ENCODE assay signal across 21 cellular contexts in genomic region chr11:45484326-45484725, GRCh38.
A peak's percentile ranks its signal among the peaks of the same experiment; 100 is the strongest.
DNase-seq lines count a peak whose midpoint lies in the region; TF ChIP-seq lines count a peak whose summit lies in the region.
"Had no signal": no experiment of that assay in that cellular context is flagged by ENCODE, and none has a peak within 500 bp of the region (broad histone marks: within the 10 kb centered on the region; RNA-seq: fewer than 3 reads in every experiment).

No MANE protein-coding gene starts in this region.

- H3K27me3 ChIP-seq in adrenal gland, result no peaks in the 10 kb centered on the region
- H3K27me3 ChIP-seq: BLaER1 treated with 17β-estradiol and CSF1 and Interleukin-3, amounts not matched to agents 10 nM and 100 nM had no signal

- intact Hi-C loops in adrenal gland (cut with DNase I), result no loop called here

- DNase-seq in ELF-1 (ENCODE audit: low read depth, low spot score) (peak; percentile 30), adrenal gland (peak in 4 of 7 donors; percentile 22 to 50 (median 38)), kidney tubule cell (ENCODE audit: low spot score) (peak; percentile 27), putamen (ENCODE audit: low spot score) (peak; percentile 15), NCI-H748 (lab: John Stamatoyannopoulos, UW; ENCODE audit: unreplicated experiment) (no peak), NCI-H2107 treated with DMSO at 0.1 percent for 48 hours (lab: John Stamatoyannopoulos, UW; ENCODE audit: unreplicated experiment) (no peak), T-helper 9 cell (no peak)
- DNase-seq: 8988T; Caco-2; CD4-positive, alpha-beta memory T cell; DMS 273 treated with DMSO at 0.1 percent for 48 hours; DMS79 treated with DMSO at 0.1 percent for 48 hours; HCEC 1CT; IMR-90; MV-4-11; NCI-H1417; NCI-H1694 treated with DMSO at 0.1 percent for 48 hours; NCI-H748 treated with DMSO at 0.1 percent for 48 hours had no signal

- no peaks in the 10 kb centered on the region for H3K9me3 ChIP-seq in adrenal gland (replicated peaks in 1 of 3)
- H3K9me3 ChIP-seq: BLaER1 treated with 17β-estradiol and CSF1 and Interleukin-3, amounts not matched to agents 10 nM and 100 nM; Caco-2 had no signal

- no peak overlapping the region for H3K27ac ChIP-seq in adrenal gland
- H3K27ac ChIP-seq: BLaER1 treated with 17β-estradiol and CSF1 and Interleukin-3, amounts not matched to agents 10 nM and 100 nM; KMS-11 had no signal

- WGBS in adrenal gland, 4 donors, result 27 to 39% (median 29%) methylated on average over 9 of the region's 9 CpGs

- H3K36me3 ChIP-seq in adrenal gland (replicated peaks in 1 of 2), result no peaks in the 10 kb centered on the region
- H3K36me3 ChIP-seq: BLaER1 treated with 17β-estradiol and CSF1 and Interleukin-3, amounts not matched to agents 10 nM and 100 nM had no signal

- no peak overlapping the region for H3K4me3 ChIP-seq in adrenal gland
- H3K4me3 ChIP-seq: BLaER1 treated with 17β-estradiol and CSF1 and Interleukin-3, amounts not matched to agents 10 nM and 100 nM; GM12878 had no signal

- TF ChIP-seq POLR2A in adrenal gland (IDR thresholded peaks at IDR 0.05), result no peak

- no peak for TF ChIP-seq CTCF in adrenal gland (IDR thresholded peaks at IDR 0.05)

- peaks cover 0 to 7% of the 10 kb centered on the region in 2 donors for H3K4me1 ChIP-seq in adrenal gland (replicated peaks in 1 of 2)
- H3K4me1 ChIP-seq: Caco-2 had no signal

Comparison
In these comparisons a context has a peak if more than half of its experiments do, and no peak if none do; other contexts are left out.
1. DNase-seq: peak in ELF-1 (single experiment), adrenal gland (4 of 7), kidney tubule cell (single experiment) and putamen (single experiment); none in NCI-H748 (single experiment), NCI-H2107 treated with DMSO at 0.1 percent for 48 hours (single experiment) and T-helper 9 cell (single experiment).